8 cellular contexts compared by ENCODE assay signal in genomic region chr2:216636570-216637450, GRCh38. TPM values are rescaled to one million over a fixed set of nuclear protein-coding genes. Genes with fewer than 3 reads are reported as not detected.
DNase-seq lines count a peak whose midpoint lies in the region; ATAC-seq, FAIRE-seq and TF ChIP-seq lines count a peak whose summit lies in the region.

No MANE protein-coding gene starts in this region.

- WGBS in IMR-90 (ENCODE audit: extremely low coverage in 2 of 2, insufficient read length in 1 of 2), 2 experiments, result 65% methylated on average over 5 of the region's 29 CpGs; no CpG with 5 or more reads in 1 of the 2 experiments
- 22% methylated on average over 29 of the region's 29 CpGs for WGBS in GM12878 (ENCODE audit: insufficient coverage, insufficient replicate concordance, low lambda C conversion rate, missing lambda C conversion rate)
- 30% methylated on average over 29 of the region's 29 CpGs for WGBS in liver

- no peak overlapping the region for H3K4me2 ChIP-seq in IMR-90 (ENCODE audit: low read depth, low read length)
- H3K4me2 ChIP-seq in GM12878 (ENCODE audit: control insufficient read depth, insufficient read depth), result no peak overlapping the region

- no peaks in the 10 kb centered on the region for H3K79me1 ChIP-seq in IMR-90 (ENCODE audit: low read depth in 1 of 2, low read length in 2 of 2)

- intact Hi-C loops in A673 (cut with micrococcal nuclease; ENCODE audit: unreplicated experiment), result loop anchor here (1.0 kb wide), 1 partner anchor 41 kb away; no protein-coding TSS in a partner anchor
- intact Hi-C loops in IMR-90 (cut with micrococcal nuclease), result no loop called here
- intact Hi-C loops in GM12878 (cut with micrococcal nuclease; ENCODE audit: unreplicated experiment), result no loop called here

- H3K27me3 ChIP-seq in A673 (replicated peaks; ENCODE audit: insufficient read depth, low read depth, low read length, poor library complexity) (no peaks in the 10 kb centered on the region), IMR-90 (ENCODE audit: control insufficient read depth, insufficient read depth, low read length) (peaks cover 28% of the 10 kb centered on the region), GM12878 (replicated peaks in 1 of 2; ENCODE audit: control insufficient read depth in 2 of 2, insufficient read depth in 2 of 2, low read length in 1 of 2) (peaks cover 11 to 18% of the 10 kb centered on the region in 2 experiments), liver (ENCODE audit: control insufficient read depth in 4 of 4, insufficient read depth in 4 of 4, low read length in 3 of 4) (no peaks in the 10 kb centered on the region)

- H3K9me3 ChIP-seq in A673 (ENCODE audit: low read depth, low read length, poor library complexity, severe bottlenecking), result no peaks in the 10 kb centered on the region
- no peaks in the 10 kb centered on the region for H3K9me3 ChIP-seq in IMR-90 (ENCODE audit: control insufficient read depth, insufficient read depth, low read length)
- H3K9me3 ChIP-seq in GM12878 (replicated peaks; ENCODE audit: control insufficient read depth, insufficient read depth, low read length), result no peaks in the 10 kb centered on the region
- no peaks in the 10 kb centered on the region for H3K9me3 ChIP-seq in liver (ENCODE audit: control insufficient read depth in 4 of 4, low read length in 3 of 4)

- H3K27ac ChIP-seq in A673 (ENCODE audit: low read depth, low read length, poor library complexity, severe bottlenecking) (peak overlapping the region; percentile 93), IMR-90 (ENCODE audit: insufficient read depth, low read length) (no peak overlapping the region), GM12878 (ENCODE audit: control insufficient read depth, insufficient read depth) (no peak overlapping the region), liver (ENCODE audit: low read depth in 1 of 2, low read length in 2 of 2) (peak overlapping the region in 1 of 2 donors; percentile 48)

- no TSS peak for BruUV-seq in A673 (replicated peaks; lab: Mats Ljungman, UMichigan)
- no TSS peak for BruUV-seq in IMR-90 (replicated peaks; lab: Mats Ljungman, UMichigan)
- BruUV-seq in GM12878 (replicated peaks; lab: Mats Ljungman, UMichigan), result no TSS peak

- no peak overlapping the region for H4K91ac ChIP-seq in IMR-90 (ENCODE audit: insufficient read depth, low read depth, low read length)

- H2BK20ac ChIP-seq in IMR-90 (ENCODE audit: low read depth, low read length), result no peak overlapping the region

- H2BK15ac ChIP-seq in IMR-90 (ENCODE audit: low read depth, low read length), result no peak overlapping the region

- no peak overlapping the region for H4K8ac ChIP-seq in IMR-90 (ENCODE audit: low read depth in 2 of 2, low read length in 2 of 2)

- CTCF ChIA-PET in A673 (lab: Charles Lee), result interaction anchor here (0.6 kb wide), 1 partner anchor 38 kb away, joined by 3 read pairs; no protein-coding TSS in a partner anchor
- CTCF ChIA-PET in IMR-90 (lab: Yijun Ruan, JAX), result no interaction called here
- CTCF ChIA-PET in GM12878 (lab: Yijun Ruan, JAX), result interaction anchor here (0.6 kb wide), 1 partner anchor 151 kb away, joined by 3 read pairs; no protein-coding TSS in a partner anchor

- H3K9me1 ChIP-seq in IMR-90 (ENCODE audit: insufficient read depth, low read length), result no peaks in the 10 kb centered on the region

- dilution Hi-C loops in IMR-90 (cut with HindIII; ENCODE audit: low sequenced_read_pairs, unreplicated experiment), result no loop called here

- in situ Hi-C loops in IMR-90 (cut with MboI; ENCODE audit: low sequenced_read_pairs) (no loop called here), GM12878 (cut with MboI) (no loop called here)

- H2BK5ac ChIP-seq in IMR-90 (ENCODE audit: low read depth, low read length, poor library complexity, severe bottlenecking), result no peak overlapping the region

- no peak overlapping the region for H4K5ac ChIP-seq in IMR-90 (ENCODE audit: low read depth, low read length)

- H3K23ac ChIP-seq in IMR-90 (ENCODE audit: low read depth, low read length), result no peak overlapping the region

- no peaks in the 10 kb centered on the region for H4K20me1 ChIP-seq in IMR-90 (ENCODE audit: insufficient read depth, low read length)
- H4K20me1 ChIP-seq in GM12878 (ENCODE audit: control insufficient read depth, insufficient read depth), result no peaks in the 10 kb centered on the region

- no peak overlapping the region for H2AK5ac ChIP-seq in IMR-90 (ENCODE audit: low read depth, low read length)

- H3K4me3 ChIP-seq in A673 (ENCODE audit: low read depth, low read length, poor library complexity, severe bottlenecking), result peak overlapping the region; percentile 99
- no peak overlapping the region for H3K4me3 ChIP-seq in IMR-90 (ENCODE audit: insufficient read depth, low read depth, low read length)
- no peak overlapping the region for H3K4me3 ChIP-seq in GM12878
- H3K4me3 ChIP-seq in liver (ENCODE audit: low read depth in 1 of 3, low read length in 3 of 3), result peak overlapping the region in 2 of 3 donors; percentile 90 to 92

- H3K36me3 ChIP-seq in A673 (ENCODE audit: insufficient read depth, low read length, poor library complexity, severe bottlenecking), result peaks cover 40% of the 10 kb centered on the region
- no peaks in the 10 kb centered on the region for H3K36me3 ChIP-seq in IMR-90 (ENCODE audit: control insufficient read depth, insufficient read depth, low read length)
- no peaks in the 10 kb centered on the region for H3K36me3 ChIP-seq in GM12878 (ENCODE audit: control insufficient read depth in 2 of 2, insufficient read depth in 2 of 2, low read length in 1 of 2)
- peaks cover 0 to 6% (median 3%) of the 10 kb centered on the region in 4 donors for H3K36me3 ChIP-seq in liver (ENCODE audit: control insufficient read depth in 4 of 4, insufficient read depth in 3 of 4, low read depth in 1 of 4, low read length in 3 of 4)

- H2BK120ac ChIP-seq in IMR-90 (ENCODE audit: low read depth, low read length), result no peak overlapping the region

- H3K79me2 ChIP-seq in GM12878 (ENCODE audit: control insufficient read depth, insufficient read depth, low read length), result no peaks in the 10 kb centered on the region

- no peak for ATAC-seq in IMR-90 (ENCODE audit: low read depth)
- ATAC-seq in GM12878, result no peak; the same call in 2 of the 3 replicates
- ATAC-seq in GM18868 (IDR thresholded peaks at IDR 0.05; ENCODE audit: unreplicated experiment), result no peak

- peak; percentile 88 for DNase-seq in A673 (ENCODE audit: low spot score)
- peak; percentile 37 for DNase-seq in IMR-90
- no peak for DNase-seq in GM12878 (ENCODE audit: low read depth, low spot score)
- DNase-seq in NCI-H1694 (lab: John Stamatoyannopoulos, UW), result no peak
- no peak for DNase-seq in activated T-cell treated with anti-CD3 and anti-CD28 coated beads for 4 hours
- no peak for DNase-seq in activated effector memory CD4-positive, alpha-beta T cell treated with Interleukin-2 at 50 U/mL for 16 hours

- H3K14ac ChIP-seq in IMR-90 (replicated peaks; ENCODE audit: low read depth, low read length), result no peak overlapping the region

- TF ChIP-seq POLR2A in IMR-90 (IDR thresholded peaks at IDR 0.05; ENCODE audit: low read depth, low read length) (no peak), GM12878 (IDR thresholded peaks at IDR 0.05; ENCODE audit: low read depth, low read length) (no peak)

- TF ChIP-seq RAD21 in IMR-90 (IDR thresholded peaks at IDR 0.05; ENCODE audit: low read length), result no peak
- TF ChIP-seq RAD21 in GM12878 (IDR thresholded peaks at IDR 0.05; ENCODE audit: insufficient read depth, low read depth, low read length), result no peak
- TF ChIP-seq RAD21 in liver (IDR thresholded peaks at IDR 0.05), result no peak

- POLR2A ChIA-PET in A673 (lab: Charles Lee; ENCODE audit: low non-redundant PET), result no interaction called here
- POLR2A ChIA-PET in IMR-90 (lab: Charles Lee; ENCODE audit: unreplicated experiment), result no interaction called here
- POLR2A ChIA-PET in GM12878 (lab: Charles Lee), result no interaction called here

- H3K18ac ChIP-seq in IMR-90 (ENCODE audit: low read depth, low read length), result no peak overlapping the region

- no peak overlapping the region for H3K4ac ChIP-seq in IMR-90 (ENCODE audit: low read depth, low read length)

- no peak for FAIRE-seq in GM12878 (lab: Jason Lieb, UNC)

- SMC1A ChIA-PET in GM12878 (lab: Charles Lee; ENCODE audit: uncharacterized antibody, unreplicated experiment), result no interaction called here

- peak overlapping the region; percentile 79 for H2AK9ac ChIP-seq in IMR-90 (replicated peaks; ENCODE audit: low read depth, low read length, poor library complexity)

- RAD21 ChIA-PET in GM12878 (lab: Charles Lee; ENCODE audit: unreplicated experiment), result no interaction called here

- H3K4me1 ChIP-seq in A673 (ENCODE audit: insufficient read depth, low read length, poor library complexity, severe bottlenecking), result peaks cover 21% of the 10 kb centered on the region
- H3K4me1 ChIP-seq in IMR-90 (ENCODE audit: control insufficient read depth, insufficient read depth, low read length), result peaks cover 4% of the 10 kb centered on the region; the same call in 1 of the 2 replicates
- H3K4me1 ChIP-seq in GM12878 (ENCODE audit: control insufficient read depth, insufficient read depth, low read length), result no peaks in the 10 kb centered on the region
- H3K4me1 ChIP-seq in liver (ENCODE audit: control insufficient read depth in 4 of 4, insufficient read depth in 4 of 4, low read length in 3 of 4), result peaks cover 5 to 34% (median 16%) of the 10 kb centered on the region in 4 donors

- no peak overlapping the region for H3K9ac ChIP-seq in IMR-90 (ENCODE audit: low read depth, low read length)
- no peak overlapping the region for H3K9ac ChIP-seq in GM12878 (ENCODE audit: control insufficient read depth, insufficient read depth, low read length)
- peak overlapping the region in 1 of 2 donors; percentile 99 for H3K9ac ChIP-seq in liver (ENCODE audit: low read depth in 1 of 2, low read length in 2 of 2)

- no peak for TF ChIP-seq EP300 in GM12878 (IDR thresholded peaks at IDR 0.05; ENCODE audit: borderline replicate concordance in 1 of 2, control insufficient read depth in 1 of 2, low read depth in 2 of 2, low read length in 2 of 2)

- H2AFZ ChIP-seq in IMR-90 (replicated peaks; ENCODE audit: low read length, poor library complexity) (peak overlapping the region; percentile 59), GM12878 (ENCODE audit: control insufficient read depth, low read depth, low read length) (no peak overlapping the region)

- H3K56ac ChIP-seq in IMR-90 (ENCODE audit: extremely low read depth, insufficient read depth, low read length), result no peak overlapping the region

- TF ChIP-seq CTCF in A673 (conservative IDR thresholded peaks at IDR 0.05; ENCODE audit: low read depth, low read length) (no peak), IMR-90 (conservative IDR thresholded peaks at IDR 0.05; ENCODE audit: low read depth, low read length) (no peak), GM12878 (IDR thresholded peaks at IDR 0.05 in 2 of 3, conservative IDR thresholded peaks at IDR 0.05 in 1 of 3; ENCODE audit: control insufficient read depth in 2 of 3, extremely low read depth in 1 of 3, insufficient read depth in 1 of 3, low read depth in 3 of 3, low read length in 3 of 3) (no peak), liver (IDR thresholded peaks at IDR 0.05; ENCODE audit: low read depth, low read length, missing input control) (no peak)

RNA-seq across cellular contexts. Expression of gene IGFBP2, which starts 3.6 kb away (rescaled TPM):
- total RNA-seq in A673 (2021) (614 and 767 TPM in 2 replicates), IMR-90 (2012; rRNA removed) (33.5 and 36.7 TPM in 2 replicates), GM12878 (2014; rRNA removed) (0.11 TPM in 1 of 2 replicates, not detected in the other), GM12878 (2014; rRNA removed; fragmentation: Illumina TruSeq; extraction: Trizol) (not detected in 2 replicates), GM12878 (2021) (0.43 and 0.49 TPM in 2 replicates), liver (100 to 1,000 TPM in 1 of 2 donors, 10 to 100 TPM in 1; 88.8 to 242 TPM)
- polyA plus RNA-seq in IMR-90 (2012; rRNA removed) (236 and 257 TPM in 2 replicates), GM12878 (2011; rRNA removed) (0.62 and 1.5 TPM in 2 replicates), GM12878 (2014; fragmentation: Illumina TruSeq; extraction: Trizol) (not detected in 2 replicates), GM12878 (2014; fragmentation: Nextera tagmentation; extraction: Ambion mirVana) (not detected), GM12878 (2014; rRNA removed) (not detected in 2 replicates), GM12878 (2016; fragmentation: Nextera tagmentation; extraction: Ambion mirVana) (under 1 TPM; 0.28 to 0.38 TPM), liver (1,000 to 10,000 TPM in 1 of 2 donors, 100 to 1,000 TPM in 1; 462 to 1,119 TPM)
- polyA plus RNA-seq in IMR-90 (2012; cell fraction: cytosol; rRNA removed), result 205 and 355 TPM in 2 replicates
- polyA plus RNA-seq in IMR-90 (2012; cell fraction: nucleus; rRNA removed; ENCODE audit: low replicate concordance), result 73.3 and 119 TPM in 2 replicates
- total RNA-seq in GM12878 (2013; cell fraction: nucleolus; rRNA removed), result 5.3 and 6.7 TPM in 2 replicates
- 0.92 TPM for polyA plus RNA-seq in GM12878 (2011; ENCODE audit: low read depth)
- polyA plus RNA-seq in GM12878 (2011; cell fraction: cytosol; rRNA removed), result 1.7 and 1.8 TPM in 2 replicates
- polyA plus RNA-seq in GM12878 (2011; cell fraction: nucleus; rRNA removed), result 0.85 and 1.5 TPM in 2 replicates
- polyA plus RNA-seq in GM12878 (2012), result 5.5 and 5.7 TPM in 2 replicates
- polyA minus RNA-seq in GM12878 (2011; rRNA and poly(A)+ RNA removed), result 0.67 TPM in 1 of 2 replicates, not detected in the other
- not detected in 2 replicates for polyA minus RNA-seq in GM12878 (2011; cell fraction: cytosol; rRNA and poly(A)+ RNA removed)
- polyA minus RNA-seq in GM12878 (2011; cell fraction: nucleus; rRNA and poly(A)+ RNA removed), result not detected in 2 replicates

RNA-seq across cellular contexts. Expression of gene IGFBP5, which starts 58.5 kb away (rescaled TPM):
- total RNA-seq in A673 (2021) (5.4 and 7.1 TPM in 2 replicates), IMR-90 (2012; rRNA removed) (392 and 433 TPM in 2 replicates), GM12878 (2014; rRNA removed) (not detected in 2 replicates), GM12878 (2014; rRNA removed; fragmentation: Illumina TruSeq; extraction: Trizol) (not detected in 2 replicates), GM12878 (2021) (1.8 and 2.8 TPM in 2 replicates), liver (10 to 100 TPM in 1 of 2 donors, 1 to 10 TPM in 1; 2.3 to 43.4 TPM)
- polyA plus RNA-seq in IMR-90 (2012; rRNA removed) (1,339 and 1,767 TPM in 2 replicates), GM12878 (2011; rRNA removed) (not detected in 2 replicates), GM12878 (2014; fragmentation: Illumina TruSeq; extraction: Trizol) (not detected in 2 replicates), GM12878 (2014; fragmentation: Nextera tagmentation; extraction: Ambion mirVana) (not detected), GM12878 (2014; rRNA removed) (not detected in 2 replicates), GM12878 (2016; fragmentation: Nextera tagmentation; extraction: Ambion mirVana) (not detected), liver (10 to 100 TPM; 13.0 to 15.7 TPM)
- polyA plus RNA-seq in IMR-90 (2012; cell fraction: cytosol; rRNA removed), result 847 and 1,056 TPM in 2 replicates
- 732 and 841 TPM in 2 replicates for polyA plus RNA-seq in IMR-90 (2012; cell fraction: nucleus; rRNA removed; ENCODE audit: low replicate concordance)
- total RNA-seq in GM12878 (2013; cell fraction: nucleolus; rRNA removed), result not detected in 2 replicates
- polyA plus RNA-seq in GM12878 (2011; ENCODE audit: low read depth), result not detected
- polyA plus RNA-seq in GM12878 (2011; cell fraction: cytosol; rRNA removed), result not detected in 2 replicates
- polyA plus RNA-seq in GM12878 (2011; cell fraction: nucleus; rRNA removed), result not detected in 2 replicates
- not detected in 2 replicates for polyA plus RNA-seq in GM12878 (2012)
- not detected in 2 replicates for polyA minus RNA-seq in GM12878 (2011; rRNA and poly(A)+ RNA removed)
- polyA minus RNA-seq in GM12878 (2011; cell fraction: cytosol; rRNA and poly(A)+ RNA removed), result not detected in 2 replicates
- polyA minus RNA-seq in GM12878 (2011; cell fraction: nucleus; rRNA and poly(A)+ RNA removed), result under 0.01 TPM in 1 of 2 replicates, not detected in the other

Comparison
In these comparisons a context has a peak if more than half of its experiments do, and no peak if none do; other contexts are left out.
1. DNase-seq: peak in A673 (single experiment) and IMR-90 (single experiment); none in GM12878 (single experiment), NCI-H1694 (single experiment), activated T-cell treated with anti-CD3 and anti-CD28 coated beads for 4 hours (single experiment) and activated effector memory CD4-positive, alpha-beta T cell treated with Interleukin-2 at 50 U/mL for 16 hours (single experiment).
2. H3K4me3 ChIP-seq: peak in A673 (single experiment) and liver (2 of 3); none in IMR-90 (single experiment) and GM12878 (single experiment).